Comparison of ENCODE assay signal across 11 cellular contexts in genomic region chr20:61913423-61914225, GRCh38.
"Had no signal": no experiment of that assay in that cellular context is flagged by ENCODE, and none has a peak within 500 bp of the region (broad histone marks: within the 10 kb centered on the region; RNA-seq: fewer than 3 reads in every experiment).

No MANE protein-coding gene starts in this region.

- H3K4me1 ChIP-seq: body of pancreas, foreskin keratinocyte, parathyroid adenoma had no signal

- DNase-seq: activated naive CD4-positive, alpha-beta T cell treated with anti-CD3 and anti-CD28 coated beads, Interleukin-2, amount 50 U/mL, for 16 hours; amniotic stem cell; body of pancreas; central memory CD4-positive, alpha-beta T cell; effector CD4-positive, alpha-beta T cell; foreskin keratinocyte; retina; small intestine had no signal

- H3K27me3 ChIP-seq: body of pancreas, foreskin keratinocyte had no signal

- H3K9me3 ChIP-seq: body of pancreas had no signal

- H2AFZ ChIP-seq: parathyroid adenoma had no signal

- H3K4me3 ChIP-seq: body of pancreas, coronary artery had no signal

- ATAC-seq: body of pancreas, foreskin keratinocyte had no signal

- H3K9ac ChIP-seq: parathyroid adenoma had no signal

- H3K27ac ChIP-seq: body of pancreas, coronary artery, foreskin keratinocyte, parathyroid adenoma had no signal

- H3K79me2 ChIP-seq: parathyroid adenoma had no signal

- FAIRE-seq: endothelial cell of umbilical vein, small intestine had no signal
